In genomic region chr19:3035542-3036118, GRCh38 we compare ENCODE assay signal across 8 cellular contexts. TPM values are rescaled to one million over a fixed set of nuclear protein-coding genes. Genes with fewer than 3 reads are reported as not detected.
DNase-seq lines count a peak whose midpoint lies in the region; ATAC-seq, FAIRE-seq and TF ChIP-seq lines count a peak whose summit lies in the region.

No MANE protein-coding gene starts in this region.

- 0% methylated on average over 24 to 29 of the region's 29 CpGs for WGBS in upper lobe of left lung, 2 donors

- ATAC-seq in HG02870 (IDR thresholded peaks at IDR 0.05; ENCODE audit: unreplicated experiment), result peak; percentile 88
- peak; percentile 95 to 97 for ATAC-seq in left cardiac atrium
- ATAC-seq in upper lobe of left lung (ENCODE audit: low FRiP score in 2 of 2), result peak; percentile 97

- intact Hi-C loops in left cardiac atrium (cut with DNase I), result loop anchor here in 1 of 2 donors (10.0 kb wide), 1 partner anchor 51 kb away; no protein-coding TSS in a partner anchor
- intact Hi-C loops in posterior cingulate gyrus (cut with DNase I), result loop anchor here (1.0 to 2.0 kb wide), 2 partner anchors 58 to 59 kb away; partner anchors contain the start of genes GNA11 and TLE6

- peak overlapping the region; percentile 50 to 64 (median 60) for H3K4me3 ChIP-seq in upper lobe of left lung

- H3K9me3 ChIP-seq in upper lobe of left lung, result no peaks in the 10 kb centered on the region

- no peaks in the 10 kb centered on the region for H3K36me3 ChIP-seq in upper lobe of left lung

- TF ChIP-seq CTCF in upper lobe of left lung (IDR thresholded peaks at IDR 0.05), result peak in 3 of 6 experiments; percentile 9 to 29 (median 12)

- H3K4me1 ChIP-seq in upper lobe of left lung, result peaks cover 17 to 23% (median 20%) of the 10 kb centered on the region in 4 donors

- TF ChIP-seq EP300 in upper lobe of left lung (IDR thresholded peaks at IDR 0.05), result no peak

- DNase-seq in GM12892 (ENCODE audit: insufficient read length), result peak; percentile 100
- DNase-seq in NCI-H146 treated with DMSO at 0.1 percent for 48 hours (lab: John Stamatoyannopoulos, UW; ENCODE audit: unreplicated experiment), result peak; percentile 90
- DNase-seq in T-helper 1 cell, result peak; percentile 82 to 98 (median 92)
- DNase-seq in amygdala (lab: John Stamatoyannopoulos, UW), result peak; percentile 81 to 98 (median 94)
- peak; percentile 99 for DNase-seq in left cardiac atrium
- peak; percentile 89 to 99 (median 94) for DNase-seq in posterior cingulate gyrus
- peak; percentile 95 to 97 for DNase-seq in upper lobe of left lung

- H3K27me3 ChIP-seq in upper lobe of left lung, result no peaks in the 10 kb centered on the region

- TF ChIP-seq POLR2A in GM12892 (IDR thresholded peaks at IDR 0.05; ENCODE audit: low read depth, low read length) (peak; percentile 44; the same call in 1 of the 2 replicates), upper lobe of left lung (IDR thresholded peaks at IDR 0.05) (peak in 1 of 4 donors; percentile 53)

- H3K27ac ChIP-seq in upper lobe of left lung, result peak overlapping the region; percentile 79 to 94 (median 92)

- peak; percentile 98 for FAIRE-seq in GM12892 (lab: Jason Lieb, UNC)

RNA-seq across cellular contexts. Expression of gene TLE2, which starts 6.5 kb away (rescaled TPM):
- polyA plus RNA-seq in GM12892 (2012; ENCODE audit: missing spikeins), result 0.32 TPM
- total RNA-seq in left cardiac atrium (10 to 100 TPM; 61.0 to 66.7 TPM), upper lobe of left lung (100 to 1,000 TPM in 1 of 6 donors, 10 to 100 TPM in 5; 35.0 to 115 (median 56.0) TPM)

RNA-seq across cellular contexts. Expression of gene TLE5, which starts 26.7 kb away (rescaled TPM):
- polyA plus RNA-seq in GM12892 (2012; ENCODE audit: missing spikeins), result 137 TPM
- 100 to 1,000 TPM; 698 to 715 TPM for total RNA-seq in left cardiac atrium
- 100 to 1,000 TPM; 324 to 781 (median 471) TPM for total RNA-seq in upper lobe of left lung

RNA-seq across cellular contexts. Expression of gene TLE6, which starts 58.3 kb away (rescaled TPM):
- 18.1 TPM for polyA plus RNA-seq in GM12892 (2012; ENCODE audit: missing spikeins)
- total RNA-seq in left cardiac atrium (1 to 10 TPM in 1 of 2 donors, under 1 TPM in 1; 0.65 to 1.9 TPM), upper lobe of left lung (10 to 100 TPM in 2 of 6 donors, 1 to 10 TPM in 4; 4.1 to 49.2 (median 5.4) TPM)

RNA-seq across cellular contexts. Expression of gene GNA11, which starts 58.5 kb away (rescaled TPM):
- 3.7 TPM for polyA plus RNA-seq in GM12892 (2012; ENCODE audit: missing spikeins)
- total RNA-seq in left cardiac atrium (10 to 100 TPM; 55.1 to 64.3 TPM), upper lobe of left lung (100 to 1,000 TPM in 1 of 6 donors, 10 to 100 TPM in 5; 60.0 to 103 (median 75.9) TPM)

Comparison
In these comparisons a context has a peak if more than half of its experiments do, and no peak if none do; other contexts are left out.
1. Peak in every context shown above with its lines: DNase-seq, ATAC-seq, H3K4me3 ChIP-seq and H3K27ac ChIP-seq.